Comparison of ENCODE assay signal across 23 cellular contexts in genomic region chr1:64356636-64357256, GRCh38.
DNase-seq lines count a peak whose midpoint lies in the region; ATAC-seq and TF ChIP-seq lines count a peak whose summit lies in the region.
"Had no signal": no experiment of that assay in that cellular context is flagged by ENCODE, and none has a peak within 500 bp of the region (broad histone marks: within the 10 kb centered on the region; RNA-seq: fewer than 3 reads in every experiment).

No MANE protein-coding gene starts in this region.

- H3K4me3 Mint-ChIP-seq in endodermal cell: peak overlapping the region; percentile 34
- H3K4me3 Mint-ChIP-seq: HFFc6 had no signal

- H3K36me3 ChIP-seq in HUES48 (ENCODE audit: control insufficient read depth, insufficient read depth, low read length) (no peaks in the 10 kb centered on the region), endodermal cell (ENCODE audit: control insufficient read depth, insufficient read depth, low read length) (no peaks in the 10 kb centered on the region), brain microvascular endothelial cell (replicated peaks) (no peaks in the 10 kb centered on the region), SK-N-SH (replicated peaks in 1 of 2; ENCODE audit: control insufficient read depth in 1 of 2, insufficient read depth in 2 of 2, low read length in 1 of 2) (no peaks in the 10 kb centered on the region)
- H3K36me3 ChIP-seq: SJCRH30 had no signal

- H3K79me2 ChIP-seq in SK-N-SH (ENCODE audit: insufficient read depth): no peaks in the 10 kb centered on the region

- H3K36me3 Mint-ChIP-seq in endodermal cell (ENCODE audit: low read depth): no peaks in the 10 kb centered on the region
- H3K36me3 Mint-ChIP-seq: CD4-positive, alpha-beta memory T cell had no signal

- TF ChIP-seq CTCF in endodermal cell (conservative IDR thresholded peaks at IDR 0.05) (no peak), brain microvascular endothelial cell (IDR thresholded peaks at IDR 0.05; ENCODE audit: low read depth, low read length, missing control alignments) (no peak), SK-N-SH (IDR thresholded peaks at IDR 0.05) (no peak)

- 28 to 31% methylated on average over 3 to 13 of the region's 15 CpGs for WGBS in endodermal cell (ENCODE audit: insufficient coverage in 1 of 2, insufficient read length in 1 of 2), 2 experiments
- WGBS in SK-N-SH (ENCODE audit: low lambda C conversion rate): 75% methylated on average over 8 of the region's 15 CpGs

- no peak for TF ChIP-seq RAD21 in SK-N-SH (IDR thresholded peaks at IDR 0.05; ENCODE audit: low read length)

- H3K9me2 ChIP-seq in SK-N-SH: no peaks in the 10 kb centered on the region

- H3K9me3 ChIP-seq in HUES48 (ENCODE audit: control insufficient read depth, insufficient read depth, low read length): no peaks in the 10 kb centered on the region
- no peaks in the 10 kb centered on the region for H3K9me3 ChIP-seq in endodermal cell (ENCODE audit: control insufficient read depth, low read length)
- H3K9me3 ChIP-seq in SK-N-SH: no peaks in the 10 kb centered on the region
- H3K9me3 ChIP-seq: SJCRH30 had no signal

- ATAC-seq in HG03342 (IDR thresholded peaks at IDR 0.05; ENCODE audit: unreplicated experiment): no peak

- H2AFZ ChIP-seq in SK-N-SH (ENCODE audit: low read depth): no peak overlapping the region

- in situ Hi-C loops in brain microvascular endothelial cell (cut with HindIII; ENCODE audit: low pct_ligation_motif_present, low sequenced_read_pairs): no loop called here

- H3F3A ChIP-seq in SK-N-SH (replicated peaks; ENCODE audit: insufficient read depth): no peaks in the 10 kb centered on the region

- peak overlapping the region; percentile 79 for H3K27ac ChIP-seq in HUES48 (ENCODE audit: low read depth, low read length)
- H3K27ac ChIP-seq in endodermal cell (ENCODE audit: low read depth, low read length): no peak overlapping the region
- H3K27ac ChIP-seq in brain microvascular endothelial cell: no peak overlapping the region
- no peak overlapping the region for H3K27ac ChIP-seq in SK-N-SH (ENCODE audit: low read depth in 2 of 2, low read length in 1 of 2)
- H3K27ac ChIP-seq: SJCRH30 had no signal

- no peak for TF ChIP-seq EP300 in SK-N-SH (IDR thresholded peaks at IDR 0.05; ENCODE audit: borderline replicate concordance in 1 of 2, low read depth in 1 of 2, low read length in 1 of 2)

- peaks cover 22% of the 10 kb centered on the region for H3K27me3 Mint-ChIP-seq in endodermal cell (ENCODE audit: insufficient read depth)

- H3K4me3 ChIP-seq in HUES48 (ENCODE audit: low read depth, low read length) (peak overlapping the region; percentile 51), endodermal cell (ENCODE audit: low read length) (no peak overlapping the region), brain microvascular endothelial cell (ENCODE audit: low read depth, low read length) (no peak overlapping the region), SK-N-SH (ENCODE audit: low read depth in 2 of 2, low read length in 1 of 2) (no peak overlapping the region)
- H3K4me3 ChIP-seq: SJCRH30 had no signal

- H3K4me1 ChIP-seq in HUES48 (ENCODE audit: control insufficient read depth, insufficient read depth, low read length): peaks cover 31% of the 10 kb centered on the region
- H3K4me1 ChIP-seq in endodermal cell (ENCODE audit: control insufficient read depth, insufficient read depth, low read length): peaks cover 3% of the 10 kb centered on the region
- H3K4me1 ChIP-seq in SK-N-SH (ENCODE audit: control insufficient read depth in 1 of 2, insufficient read depth in 2 of 2, low read depth in 1 of 2, low read length in 1 of 2): no peaks in the 10 kb centered on the region
- H3K4me1 ChIP-seq: SJCRH30 had no signal

- H3K9ac ChIP-seq in HUES48 (ENCODE audit: low read depth, low read length) (no peak overlapping the region), endodermal cell (ENCODE audit: extremely low read depth, low read length, poor library complexity, severe bottlenecking) (no peak overlapping the region), SK-N-SH (no peak overlapping the region)

- DNase-seq in endodermal cell (peak; percentile 88), iPS-NIHi7 (ENCODE audit: extremely low spot score) (peak; percentile 59), brain microvascular endothelial cell (no peak), SK-N-SH (no peak), OCI-M2 (lab: John Stamatoyannopoulos, UW; ENCODE audit: unreplicated experiment) (no peak)
- DNase-seq: CD4-positive, alpha-beta memory T cell; DMS79 treated with DMSO at 0.1 percent for 48 hours; GF-D8; GOT3; HFFc6; IMR-90; Kasumi-1; NCI-H1105; NCI-H187; NCI-H2171; NCI-H446; NK-92 treated with Interleukin-12 subunit alpha and Interleukin-12 subunit beta, amount 100 ng/mL, for 24 hours; OCI-M1; RPMI8226; SJCRH30; SW 1271 had no signal

- POLR2A ChIA-PET in SK-N-SH (lab: Yijun Ruan, JAX): no interaction called here

- H3K9me3 Mint-ChIP-seq in endodermal cell: no peaks in the 10 kb centered on the region
- H3K9me3 Mint-ChIP-seq: HFFc6 had no signal

- H4K20me1 ChIP-seq in SK-N-SH (ENCODE audit: insufficient read depth): no peaks in the 10 kb centered on the region

- no peak overlapping the region for H3K4me2 ChIP-seq in SK-N-SH

- H3K27me3 ChIP-seq in HUES48 (ENCODE audit: control insufficient read depth, insufficient read depth, low read length) (peaks cover 14% of the 10 kb centered on the region), endodermal cell (ENCODE audit: control insufficient read depth, insufficient read depth, low read length, poor library complexity, severe bottlenecking) (peaks cover 23% of the 10 kb centered on the region), brain microvascular endothelial cell (replicated peaks) (no peaks in the 10 kb centered on the region), SK-N-SH (ENCODE audit: insufficient read depth) (no peaks in the 10 kb centered on the region)
- H3K27me3 ChIP-seq: SJCRH30 had no signal

- H3K4me1 Mint-ChIP-seq in endodermal cell: peaks cover 50% of the 10 kb centered on the region
- H3K4me1 Mint-ChIP-seq: CD4-positive, alpha-beta memory T cell had no signal

- no peak overlapping the region for H3K27ac Mint-ChIP-seq in endodermal cell
- H3K27ac Mint-ChIP-seq: CD4-positive, alpha-beta memory T cell; HFFc6 had no signal

- CTCF ChIA-PET in SK-N-SH (lab: Yijun Ruan, JAX): no interaction called here

TF ChIP-seq in SK-N-SH, 30 proteins besides CTCF, POLR2A, EP300 and RAD21:
- TF ChIP-seq PBX3 (IDR thresholded peaks at IDR 0.05) (no peak), SMC3 (IDR thresholded peaks at IDR 0.05; ENCODE audit: low read depth, low read length) (no peak)

Comparison
In these comparisons a context has a peak if more than half of its experiments do, and no peak if none do; other contexts are left out.
1. DNase-seq: peak in endodermal cell (single experiment) and iPS-NIHi7 (single experiment); none in brain microvascular endothelial cell (single experiment), SK-N-SH (single experiment) and OCI-M2 (single experiment).